ENCODE assay signal across 10 cellular contexts in the genomic region with DNA sequence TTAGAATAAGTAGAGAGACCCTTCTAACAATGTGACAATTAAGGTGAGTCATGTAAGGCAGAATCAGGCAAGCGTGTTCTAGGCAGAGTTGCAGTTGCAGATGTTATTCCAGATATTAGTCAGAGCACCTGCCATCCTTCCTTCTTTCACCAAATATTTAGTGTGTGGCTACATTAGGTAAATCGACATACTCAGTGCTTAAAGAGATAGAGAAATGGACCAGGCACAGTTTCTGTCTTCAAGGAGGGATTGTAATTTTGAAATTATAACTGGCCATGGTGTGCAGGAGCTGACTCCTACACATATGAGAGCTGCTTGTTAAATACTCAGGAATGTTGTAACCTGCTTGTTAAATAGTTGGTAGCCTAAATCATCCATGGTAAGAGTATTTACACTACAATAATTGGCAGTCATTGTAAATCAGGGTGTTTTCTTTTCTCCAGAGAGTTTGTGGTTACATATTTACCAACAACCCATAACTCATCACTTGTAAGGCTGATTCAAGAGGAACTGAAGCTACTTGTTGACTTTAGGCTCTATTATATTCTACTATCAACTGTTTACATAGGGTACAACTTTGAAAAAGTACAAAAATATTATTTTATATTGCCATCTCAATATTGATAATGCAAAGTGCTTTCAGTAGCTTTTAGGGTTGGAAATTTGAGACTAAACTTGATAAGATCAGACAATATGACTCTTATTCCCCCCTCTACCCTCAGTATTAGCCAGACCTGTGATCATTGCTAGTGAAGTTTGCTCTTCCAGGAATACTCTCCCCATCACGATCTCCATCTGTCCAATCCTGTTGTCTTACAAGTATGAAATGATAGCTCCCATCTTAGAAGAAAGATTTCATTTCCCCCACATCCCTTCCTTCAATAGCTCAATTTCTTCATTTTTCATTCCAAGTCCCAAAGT.
A peak's percentile ranks its signal among the peaks of the same experiment; 100 is the strongest.
DNase-seq lines count a peak whose midpoint lies in the region; ATAC-seq and TF ChIP-seq lines count a peak whose summit lies in the region.
"Had no signal": no experiment of that assay in that cellular context is flagged by ENCODE, and none has a peak within 500 bp of the region (broad histone marks: within the 10 kb centered on the region; RNA-seq: fewer than 3 reads in every experiment).

No MANE protein-coding gene starts in this region.

- H3K36me3 ChIP-seq in A673 (ENCODE audit: insufficient read depth, low read length, poor library complexity, severe bottlenecking) (no peaks in the 10 kb centered on the region), OCI-LY7 (ENCODE audit: insufficient read depth, low read length) (no peaks in the 10 kb centered on the region)
- no peaks in the 10 kb centered on the region for H3K36me3 ChIP-seq in CD8-positive, alpha-beta memory T cell (ENCODE audit: insufficient read depth, low read length)

- H2AFZ ChIP-seq in OCI-LY7 (ENCODE audit: low read length): no peak overlapping the region

- DNase-seq in AG08395 (ENCODE audit: low spot score) (peak; percentile 52), NCI-H460 (ENCODE audit: extremely low read depth, low read depth) (peak; percentile 62), cortex of kidney (lab: John Stamatoyannopoulos, UW) (no peak), A673 (ENCODE audit: low spot score) (no peak), OCI-LY7 (ENCODE audit: low spot score) (no peak)
- DNase-seq in CD8-positive, alpha-beta memory T cell: no peak
- DNase-seq: amniotic stem cell had no signal

- H3K9me3 Mint-ChIP-seq in CD8-positive, alpha-beta memory T cell: no peaks in the 10 kb centered on the region

- H3K4me3 ChIP-seq in A673 (ENCODE audit: low read depth, low read length, poor library complexity, severe bottlenecking): no peak overlapping the region
- no peak overlapping the region for H3K4me3 ChIP-seq in OCI-LY7 (ENCODE audit: low read depth, low read length, poor library complexity, severe bottlenecking)
- no peak overlapping the region for H3K4me3 ChIP-seq in CD8-positive, alpha-beta memory T cell (ENCODE audit: low read length)

- no peaks in the 10 kb centered on the region for H3K9me3 ChIP-seq in A673 (ENCODE audit: low read depth, low read length, poor library complexity, severe bottlenecking)
- H3K9me3 ChIP-seq in OCI-LY7 (ENCODE audit: low read length): no peaks in the 10 kb centered on the region
- H3K9me3 ChIP-seq in CD8-positive, alpha-beta memory T cell (ENCODE audit: low read length): no peaks in the 10 kb centered on the region

- BruUV-seq in A673 (replicated peaks; lab: Mats Ljungman, UMichigan) (no TSS peak), OCI-LY7 (replicated peaks; lab: Mats Ljungman, UMichigan) (no TSS peak)

- no peaks in the 10 kb centered on the region for H3K9me2 ChIP-seq in OCI-LY7 (ENCODE audit: insufficient read depth, low read length)

- H3K27ac Mint-ChIP-seq in CD8-positive, alpha-beta memory T cell: no peak overlapping the region
- H3K27ac Mint-ChIP-seq: B cell had no signal

- no peaks in the 10 kb centered on the region for H3K79me2 ChIP-seq in OCI-LY7 (ENCODE audit: insufficient read depth, low read depth, low read length)

- H3K4me3 Mint-ChIP-seq in CD8-positive, alpha-beta memory T cell: no peak overlapping the region
- H3K4me3 Mint-ChIP-seq: B cell had no signal

- CTCF ChIA-PET in A673 (lab: Charles Lee) (no interaction called here), OCI-LY7 (lab: Charles Lee; ENCODE audit: unreplicated experiment) (no interaction called here)
- CTCF ChIA-PET in CD8-positive, alpha-beta memory T cell (lab: Charles Lee): no interaction called here

- POLR2A ChIA-PET in A673 (lab: Charles Lee; ENCODE audit: low non-redundant PET): no interaction called here
- POLR2A ChIA-PET in OCI-LY7 (lab: Charles Lee): no interaction called here
- POLR2A ChIA-PET in CD8-positive, alpha-beta memory T cell (lab: Charles Lee): no interaction called here

- H3K36me3 Mint-ChIP-seq in CD8-positive, alpha-beta memory T cell: no peaks in the 10 kb centered on the region

- H3K4me2 ChIP-seq in OCI-LY7 (ENCODE audit: low read length): no peak overlapping the region

- intact Hi-C loops in A673 (cut with micrococcal nuclease; ENCODE audit: unreplicated experiment) (no loop called here), OCI-LY7 (cut with micrococcal nuclease; ENCODE audit: unreplicated experiment) (no loop called here)

- H3K27me3 Mint-ChIP-seq in CD8-positive, alpha-beta memory T cell: no peaks in the 10 kb centered on the region
- H3K27me3 Mint-ChIP-seq: B cell had no signal

- no peaks in the 10 kb centered on the region for H3K4me1 Mint-ChIP-seq in CD8-positive, alpha-beta memory T cell

- H3K27ac ChIP-seq in A673 (ENCODE audit: low read depth, low read length, poor library complexity, severe bottlenecking) (no peak overlapping the region), OCI-LY7 (ENCODE audit: low read depth, low read length, poor library complexity, severe bottlenecking) (no peak overlapping the region)
- no peak overlapping the region for H3K27ac ChIP-seq in CD8-positive, alpha-beta memory T cell (ENCODE audit: low read depth, low read length)

- TF ChIP-seq CTCF in A673 (conservative IDR thresholded peaks at IDR 0.05; ENCODE audit: low read depth, low read length) (no peak), OCI-LY7 (conservative IDR thresholded peaks at IDR 0.05; ENCODE audit: low read length) (no peak)

- H3K4me1 ChIP-seq in A673 (ENCODE audit: insufficient read depth, low read length, poor library complexity, severe bottlenecking) (peaks cover 4% of the 10 kb centered on the region), OCI-LY7 (ENCODE audit: insufficient read depth, low read length, poor library complexity, severe bottlenecking) (no peaks in the 10 kb centered on the region)
- no peaks in the 10 kb centered on the region for H3K4me1 ChIP-seq in CD8-positive, alpha-beta memory T cell (ENCODE audit: insufficient read depth, low read length)

- no peaks in the 10 kb centered on the region for H4K20me1 ChIP-seq in OCI-LY7 (ENCODE audit: insufficient read depth, low read length)

- peak; percentile 93 for ATAC-seq in GM19035 (IDR thresholded peaks at IDR 0.05; ENCODE audit: unreplicated experiment)
- peak; percentile 96 for ATAC-seq in HG02870 (IDR thresholded peaks at IDR 0.05; ENCODE audit: unreplicated experiment)

- H3K27me3 ChIP-seq in A673 (replicated peaks; ENCODE audit: insufficient read depth, low read depth, low read length, poor library complexity): no peaks in the 10 kb centered on the region
- H3K27me3 ChIP-seq in CD8-positive, alpha-beta memory T cell (ENCODE audit: insufficient read depth, low read length, poor library complexity, severe bottlenecking): no peaks in the 10 kb centered on the region

Comparison
In these comparisons a context has a peak if more than half of its experiments do, and no peak if none do; other contexts are left out.
1. DNase-seq: peak in AG08395 (single experiment) and NCI-H460 (single experiment); none in cortex of kidney (single experiment), A673 (single experiment), OCI-LY7 (single experiment) and CD8-positive, alpha-beta memory T cell (0 of 5).